9 cellular contexts compared by ENCODE assay signal in genomic region chr7:34091330-34091917, GRCh38.
DNase-seq lines count a peak whose midpoint lies in the region; ATAC-seq and TF ChIP-seq lines count a peak whose summit lies in the region.
"Had no signal": no experiment of that assay in that cellular context is flagged by ENCODE, and none has a peak within 500 bp of the region (broad histone marks: within the 10 kb centered on the region; RNA-seq: fewer than 3 reads in every experiment).

No MANE protein-coding gene starts in this region.

- H3K36me3 Mint-ChIP-seq in glutamatergic neuron (ENCODE audit: unreplicated experiment): peaks cover 11% of the 10 kb centered on the region
- H3K36me3 Mint-ChIP-seq: memory B cell had no signal

- ATAC-seq in HG03159 (IDR thresholded peaks at IDR 0.05; ENCODE audit: unreplicated experiment) (no peak), HG03571 (IDR thresholded peaks at IDR 0.05; ENCODE audit: unreplicated experiment) (no peak)

- DNase-seq in DMS153 treated with DMSO at 0.1 percent for 48 hours (lab: John Stamatoyannopoulos, UW; ENCODE audit: unreplicated experiment) (peak; percentile 35), HFF-Myc (ENCODE audit: extremely low read depth, low read depth) (no peak), SJCRH30 (peak; percentile 39 to 76), glutamatergic neuron (peak; percentile 39), NCI-H2227 treated with DMSO at 0.1 percent for 48 hours (lab: John Stamatoyannopoulos, UW) (no peak)
- DNase-seq in central memory CD4-positive, alpha-beta T cell: no peak

- no peaks in the 10 kb centered on the region for H3K9me3 ChIP-seq in SJCRH30 (replicated peaks)

- no peaks in the 10 kb centered on the region for H3K4me1 ChIP-seq in SJCRH30

- H3K27ac Mint-ChIP-seq in glutamatergic neuron (ENCODE audit: unreplicated experiment): no peak overlapping the region
- H3K27ac Mint-ChIP-seq: memory B cell had no signal

- H3K4me1 Mint-ChIP-seq in glutamatergic neuron (ENCODE audit: low read depth, unreplicated experiment): no peaks in the 10 kb centered on the region
- H3K4me1 Mint-ChIP-seq: memory B cell had no signal

- H3K4me3 Mint-ChIP-seq in glutamatergic neuron (ENCODE audit: unreplicated experiment): no peak overlapping the region
- H3K4me3 Mint-ChIP-seq: memory B cell had no signal

- no peaks in the 10 kb centered on the region for H3K27me3 ChIP-seq in SJCRH30

- no peak overlapping the region for H3K27ac ChIP-seq in SJCRH30

- H3K4me3 ChIP-seq in HFF-Myc (replicated peaks; ENCODE audit: low read depth, low read length): no peak overlapping the region
- H3K4me3 ChIP-seq in SJCRH30: no peak overlapping the region

- TF ChIP-seq CTCF in HFF-Myc (IDR thresholded peaks at IDR 0.05; ENCODE audit: low read depth, low read length, missing control alignments) (peak; percentile 50), glutamatergic neuron (IDR thresholded peaks at IDR 0.05; ENCODE audit: partially characterized antibody, unreplicated experiment) (peak; percentile 78)

- H3K36me3 ChIP-seq in SJCRH30: no peaks in the 10 kb centered on the region

- H3K27me3 Mint-ChIP-seq in glutamatergic neuron (ENCODE audit: unreplicated experiment): no peaks in the 10 kb centered on the region
- H3K27me3 Mint-ChIP-seq: memory B cell had no signal

- H3K9me3 Mint-ChIP-seq in glutamatergic neuron (ENCODE audit: unreplicated experiment): no peaks in the 10 kb centered on the region
- H3K9me3 Mint-ChIP-seq: memory B cell had no signal

Comparison
In these comparisons a context has a peak if more than half of its experiments do, and no peak if none do; other contexts are left out.
1. DNase-seq: peak in DMS153 treated with DMSO at 0.1 percent for 48 hours (single experiment), SJCRH30 (2 of 2) and glutamatergic neuron (single experiment); none in HFF-Myc (single experiment), NCI-H2227 treated with DMSO at 0.1 percent for 48 hours (single experiment) and central memory CD4-positive, alpha-beta T cell (single experiment).